1 cellular context compared by ENCODE assay signal in genomic region chr22:23213581-23214341, GRCh38.
TF ChIP-seq lines count a peak whose summit lies in the region.

No MANE protein-coding gene starts in this region.

TF ChIP-seq in SK-N-SH, 30 proteins besides CTCF, POLR2A, EP300 and RAD21 (continued from another document):
- TF ChIP-seq REST (IDR thresholded peaks at IDR 0.05; ENCODE audit: low read depth, low read length), result no peak
- TF ChIP-seq NRF1 (IDR thresholded peaks at IDR 0.05; ENCODE audit: low read depth, low read length), result no peak
